ENCODE assay signal across 30 cellular contexts in genomic region chr16:66544358-66544757, GRCh38. TPM values are rescaled to one million over a fixed set of nuclear protein-coding genes. Genes with fewer than 3 reads are reported as not detected.
DNase-seq lines count a peak whose midpoint lies in the region; ATAC-seq lines count a peak whose summit lies in the region.
"Had no signal": no experiment of that assay in that cellular context is flagged by ENCODE, and none has a peak within 500 bp of the region (broad histone marks: within the 10 kb centered on the region; RNA-seq: fewer than 3 reads in every experiment).

No MANE protein-coding gene starts in this region.

- no peak overlapping the region for H3K27ac Mint-ChIP-seq in activated CD4-positive, alpha-beta memory T cell treated with anti-CD3 and anti-CD28 coated beads, Interleukin-2, amount 10 ng/mL, durations not matched to agents 7 days and 5 days
- no peak overlapping the region for H3K27ac Mint-ChIP-seq in activated CD4-positive, alpha-beta memory T cell treated with anti-CD3 and anti-CD28 coated beads for 36 hours
- H3K27ac Mint-ChIP-seq in activated T-helper 17 cell treated with anti-CD3 and anti-CD28 coated beads, Interleukin-2, amount 50 U/mL, for 72 hours = peak overlapping the region; percentile 8
- peak overlapping the region; percentile 63 for H3K27ac Mint-ChIP-seq in stimulated activated naive B cell treated with anti-CD40 and anti-IgM and Interleukin-4, amounts not matched to agents 10 μg/mL and 1 μg/mL and 100 μg/mL, for 72 hours
- H3K27ac Mint-ChIP-seq: activated CD4-positive, alpha-beta T cell treated with anti-CD3 and anti-CD28 coated beads, Interleukin-2, amount 10 ng/mL, durations not matched to agents 7 days and 5 days; activated naive CD8-positive, alpha-beta T cell treated with anti-CD3 and anti-CD28 coated beads, Interleukin-2, amount 10 ng/mL, durations not matched to agents 7 days and 5 days had no signal

- intact Hi-C loops in activated CD4-positive, alpha-beta memory T cell treated with anti-CD3 and anti-CD28 coated beads for 36 hours (cut with micrococcal nuclease) = no loop called here
- intact Hi-C loops in posterior vena cava (cut with DNase I) = no loop called here

- no peaks in the 10 kb centered on the region for H3K27me3 Mint-ChIP-seq in activated CD4-positive, alpha-beta memory T cell treated with anti-CD3 and anti-CD28 coated beads, Interleukin-2, amount 10 ng/mL, durations not matched to agents 7 days and 5 days
- no peaks in the 10 kb centered on the region for H3K27me3 Mint-ChIP-seq in activated CD4-positive, alpha-beta memory T cell treated with anti-CD3 and anti-CD28 coated beads for 36 hours
- no peaks in the 10 kb centered on the region for H3K27me3 Mint-ChIP-seq in activated T-helper 17 cell treated with anti-CD3 and anti-CD28 coated beads, Interleukin-2, amount 50 U/mL, for 72 hours
- no peaks in the 10 kb centered on the region for H3K27me3 Mint-ChIP-seq in stimulated activated naive B cell treated with anti-CD40 and anti-IgM and Interleukin-4, amounts not matched to agents 10 μg/mL and 1 μg/mL and 100 μg/mL, for 72 hours
- H3K27me3 Mint-ChIP-seq: activated CD4-positive, alpha-beta T cell treated with anti-CD3 and anti-CD28 coated beads, Interleukin-2, amount 10 ng/mL, durations not matched to agents 7 days and 5 days; activated naive CD8-positive, alpha-beta T cell treated with anti-CD3 and anti-CD28 coated beads, Interleukin-2, amount 10 ng/mL, durations not matched to agents 7 days and 5 days had no signal

- in situ Hi-C loops in G401 (cut with HindIII; ENCODE audit: low sequenced_read_pairs) = no loop called here

- DNase-seq in activated CD4-positive, alpha-beta memory T cell treated with anti-CD3 and anti-CD28 coated beads, Interleukin-2, amount 10 ng/mL, durations not matched to agents 7 days and 5 days = peak; percentile 1
- no peak for DNase-seq in activated CD4-positive, alpha-beta memory T cell treated with anti-CD3 and anti-CD28 coated beads for 36 hours
- peak; percentile 26 for DNase-seq in G401 (ENCODE audit: low spot score)
- DNase-seq in stimulated activated naive B cell treated with anti-CD40 and anti-IgM and Interleukin-4, amounts not matched to agents 10 μg/mL and 1 μg/mL and 100 μg/mL, for 72 hours = no peak
- no peak for DNase-seq in NOMO-1 treated with dmso at 0.1 percent for 144 hours (lab: John Stamatoyannopoulos, UW; ENCODE audit: unreplicated experiment)
- no peak for DNase-seq in GM19240 (ENCODE audit: insufficient read length, low spot score)
- DNase-seq in posterior vena cava (ENCODE audit: low spot score) = no peak
- DNase-seq: activated CD4-positive, alpha-beta T cell treated with anti-CD3 and anti-CD28 coated beads, Interleukin-2, amount 10 ng/mL, durations not matched to agents 7 days and 5 days; activated naive CD8-positive, alpha-beta T cell treated with anti-CD3 and anti-CD28 coated beads, Interleukin-2, amount 10 ng/mL, durations not matched to agents 7 days and 5 days; BE2C; caudate nucleus; dermis blood vessel endothelial cell; esophagus squamous epithelium; hypothalamus; mesenchymal stem cell; NCI-H1694; psoas muscle; Right ventricle myocardium superior; sigmoid colon; stimulated activated CD4-positive, alpha-beta T cell treated with anti-CD3 and anti-CD28 coated beads, Interleukin-4, amount 100 ng/mL, for 4 hours; stimulated activated naive CD4-positive, alpha-beta T cell had no signal

- no peak overlapping the region for H3K4me3 Mint-ChIP-seq in activated CD4-positive, alpha-beta memory T cell treated with anti-CD3 and anti-CD28 coated beads, Interleukin-2, amount 10 ng/mL, durations not matched to agents 7 days and 5 days
- H3K4me3 Mint-ChIP-seq in activated CD4-positive, alpha-beta memory T cell treated with anti-CD3 and anti-CD28 coated beads for 36 hours = no peak overlapping the region
- H3K4me3 Mint-ChIP-seq in activated T-helper 17 cell treated with anti-CD3 and anti-CD28 coated beads, Interleukin-2, amount 50 U/mL, for 72 hours = no peak overlapping the region
- H3K4me3 Mint-ChIP-seq in stimulated activated naive B cell treated with anti-CD40 and anti-IgM and Interleukin-4, amounts not matched to agents 10 μg/mL and 1 μg/mL and 100 μg/mL, for 72 hours = no peak overlapping the region
- H3K4me3 Mint-ChIP-seq: activated CD4-positive, alpha-beta T cell treated with anti-CD3 and anti-CD28 coated beads, Interleukin-2, amount 10 ng/mL, durations not matched to agents 7 days and 5 days; activated naive CD8-positive, alpha-beta T cell treated with anti-CD3 and anti-CD28 coated beads, Interleukin-2, amount 10 ng/mL, durations not matched to agents 7 days and 5 days had no signal

- POLR2A ChIA-PET in activated CD4-positive, alpha-beta memory T cell treated with anti-CD3 and anti-CD28 coated beads, Interleukin-2, amount 10 ng/mL, durations not matched to agents 7 days and 5 days (lab: Charles Lee) = interaction anchor here (0.7 to 6.3 kb wide), 3 partner anchors 8 to 22 kb away, joined by 3 to 36 read pairs (median 4); partner anchors contain the start of gene CKLF
- POLR2A ChIA-PET in activated CD4-positive, alpha-beta memory T cell treated with anti-CD3 and anti-CD28 coated beads for 36 hours (lab: Charles Lee) = no interaction called here

- peaks cover 32% of the 10 kb centered on the region for H3K4me1 Mint-ChIP-seq in activated CD4-positive, alpha-beta memory T cell treated with anti-CD3 and anti-CD28 coated beads, Interleukin-2, amount 10 ng/mL, durations not matched to agents 7 days and 5 days
- H3K4me1 Mint-ChIP-seq in activated CD4-positive, alpha-beta memory T cell treated with anti-CD3 and anti-CD28 coated beads for 36 hours (ENCODE audit: low read depth) = peaks cover 24% of the 10 kb centered on the region
- peaks cover 27% of the 10 kb centered on the region for H3K4me1 Mint-ChIP-seq in activated T-helper 17 cell treated with anti-CD3 and anti-CD28 coated beads, Interleukin-2, amount 50 U/mL, for 72 hours
- peaks cover 48 to 69% of the 10 kb centered on the region in 2 donors for H3K4me1 Mint-ChIP-seq in stimulated activated naive B cell treated with anti-CD40 and anti-IgM and Interleukin-4, amounts not matched to agents 10 μg/mL and 1 μg/mL and 100 μg/mL, for 72 hours

- CTCF ChIA-PET in activated CD4-positive, alpha-beta memory T cell treated with anti-CD3 and anti-CD28 coated beads, Interleukin-2, amount 10 ng/mL, durations not matched to agents 7 days and 5 days (lab: Charles Lee) = interaction anchor here (0.5 to 1.5 kb wide), 4 partner anchors 11 to 65 kb away, joined by 3 read pairs; no protein-coding TSS in a partner anchor
- CTCF ChIA-PET in activated CD4-positive, alpha-beta memory T cell treated with anti-CD3 and anti-CD28 coated beads for 36 hours (lab: Charles Lee) = no interaction called here

- no peak for ATAC-seq in activated T-helper 17 cell treated with anti-CD3 and anti-CD28 coated beads, Interleukin-2, amount 50 U/mL, for 72 hours (replicated peaks)
- peak in 1 of 2 donors; percentile 33 for ATAC-seq in stimulated activated naive B cell treated with anti-CD40 and anti-IgM and Interleukin-4, amounts not matched to agents 10 μg/mL and 1 μg/mL and 100 μg/mL, for 72 hours (replicated peaks)
- ATAC-seq: A549, HepG2, left lobe of liver, psoas muscle had no signal

- H3K36me3 Mint-ChIP-seq in activated CD4-positive, alpha-beta memory T cell treated with anti-CD3 and anti-CD28 coated beads, Interleukin-2, amount 10 ng/mL, durations not matched to agents 7 days and 5 days (ENCODE audit: low read depth) = peaks cover 3% of the 10 kb centered on the region
- H3K36me3 Mint-ChIP-seq in activated CD4-positive, alpha-beta memory T cell treated with anti-CD3 and anti-CD28 coated beads for 36 hours = no peaks in the 10 kb centered on the region
- H3K36me3 Mint-ChIP-seq in activated T-helper 17 cell treated with anti-CD3 and anti-CD28 coated beads, Interleukin-2, amount 50 U/mL, for 72 hours (ENCODE audit: low read depth) = no peaks in the 10 kb centered on the region
- H3K36me3 Mint-ChIP-seq in stimulated activated naive B cell treated with anti-CD40 and anti-IgM and Interleukin-4, amounts not matched to agents 10 μg/mL and 1 μg/mL and 100 μg/mL, for 72 hours = no peaks in the 10 kb centered on the region
- H3K36me3 Mint-ChIP-seq: activated naive CD8-positive, alpha-beta T cell treated with anti-CD3 and anti-CD28 coated beads, Interleukin-2, amount 10 ng/mL, durations not matched to agents 7 days and 5 days had no signal

- H3K9me3 Mint-ChIP-seq in activated CD4-positive, alpha-beta memory T cell treated with anti-CD3 and anti-CD28 coated beads, Interleukin-2, amount 10 ng/mL, durations not matched to agents 7 days and 5 days = no peaks in the 10 kb centered on the region
- H3K9me3 Mint-ChIP-seq in activated CD4-positive, alpha-beta memory T cell treated with anti-CD3 and anti-CD28 coated beads for 36 hours = no peaks in the 10 kb centered on the region
- no peaks in the 10 kb centered on the region for H3K9me3 Mint-ChIP-seq in activated T-helper 17 cell treated with anti-CD3 and anti-CD28 coated beads, Interleukin-2, amount 50 U/mL, for 72 hours
- no peaks in the 10 kb centered on the region for H3K9me3 Mint-ChIP-seq in stimulated activated naive B cell treated with anti-CD40 and anti-IgM and Interleukin-4, amounts not matched to agents 10 μg/mL and 1 μg/mL and 100 μg/mL, for 72 hours
- H3K9me3 Mint-ChIP-seq: activated CD4-positive, alpha-beta T cell treated with anti-CD3 and anti-CD28 coated beads, Interleukin-2, amount 10 ng/mL, durations not matched to agents 7 days and 5 days; activated naive CD8-positive, alpha-beta T cell treated with anti-CD3 and anti-CD28 coated beads, Interleukin-2, amount 10 ng/mL, durations not matched to agents 7 days and 5 days had no signal

RNA-seq across cellular contexts. Expression of gene TK2, which starts 5.6 kb away (rescaled TPM):
- total RNA-seq in activated CD4-positive, alpha-beta memory T cell treated with anti-CD3 and anti-CD28 coated beads, Interleukin-2, amount 10 ng/mL, durations not matched to agents 7 days and 5 days = 10 to 100 TPM; 13.4 to 13.9 TPM
- 1 to 10 TPM; 5.4 to 5.8 TPM for total RNA-seq in activated CD4-positive, alpha-beta memory T cell treated with anti-CD3 and anti-CD28 coated beads for 36 hours
- total RNA-seq in G401 (2014; rRNA removed; shearing (Covaris generic)) = 10.3 and 15.8 TPM in 2 replicates
- total RNA-seq in activated T-helper 17 cell treated with anti-CD3 and anti-CD28 coated beads, Interleukin-2, amount 50 U/mL, for 72 hours = 1 to 10 TPM; 5.7 to 6.6 TPM
- total RNA-seq in posterior vena cava = 10 to 100 TPM; 23.6 to 37.2 TPM

RNA-seq across cellular contexts. Expression of gene CKLF, which starts 8.0 kb away (rescaled TPM):
- 100 to 1,000 TPM; 183 to 188 TPM for total RNA-seq in activated CD4-positive, alpha-beta memory T cell treated with anti-CD3 and anti-CD28 coated beads, Interleukin-2, amount 10 ng/mL, durations not matched to agents 7 days and 5 days
- 100 to 1,000 TPM; 167 to 173 TPM for total RNA-seq in activated CD4-positive, alpha-beta memory T cell treated with anti-CD3 and anti-CD28 coated beads for 36 hours
- total RNA-seq in G401 (2014; rRNA removed; shearing (Covaris generic)) = 122 and 134 TPM in 2 replicates
- total RNA-seq in activated T-helper 17 cell treated with anti-CD3 and anti-CD28 coated beads, Interleukin-2, amount 50 U/mL, for 72 hours = 100 to 1,000 TPM; 117 to 155 TPM
- 10 to 100 TPM; 22.0 to 25.4 TPM for total RNA-seq in posterior vena cava

RNA-seq across cellular contexts. Expression of gene CMTM1, which starts 21.9 kb away (rescaled TPM):
- total RNA-seq in activated CD4-positive, alpha-beta memory T cell treated with anti-CD3 and anti-CD28 coated beads, Interleukin-2, amount 10 ng/mL, durations not matched to agents 7 days and 5 days = 10 to 100 TPM; 16.6 to 17.8 TPM
- total RNA-seq in activated CD4-positive, alpha-beta memory T cell treated with anti-CD3 and anti-CD28 coated beads for 36 hours = 10 to 100 TPM; 10.1 to 11.5 TPM
- 3.1 TPM in 1 of 2 replicates, not detected in the other for total RNA-seq in G401 (2014; rRNA removed; shearing (Covaris generic))
- 10 to 100 TPM; 15.8 to 15.9 TPM for total RNA-seq in activated T-helper 17 cell treated with anti-CD3 and anti-CD28 coated beads, Interleukin-2, amount 50 U/mL, for 72 hours
- 1 to 10 TPM; 2.1 to 3.1 TPM for total RNA-seq in posterior vena cava
- total RNA-seq: vagina had no signal

RNA-seq across cellular contexts. Expression of gene CMTM2, which starts 34.9 kb away (rescaled TPM):
- total RNA-seq in activated CD4-positive, alpha-beta memory T cell treated with anti-CD3 and anti-CD28 coated beads, Interleukin-2, amount 10 ng/mL, durations not matched to agents 7 days and 5 days = under 1 TPM; 0.43 to 0.83 TPM
- under 1 TPM; 0.36 to 0.45 TPM for total RNA-seq in activated CD4-positive, alpha-beta memory T cell treated with anti-CD3 and anti-CD28 coated beads for 36 hours
- not detected in 2 replicates for total RNA-seq in G401 (2014; rRNA removed; shearing (Covaris generic))
- 1 to 10 TPM in 1 of 2 donors, under 1 TPM in 1; 0.78 to 1.3 TPM for total RNA-seq in activated T-helper 17 cell treated with anti-CD3 and anti-CD28 coated beads, Interleukin-2, amount 50 U/mL, for 72 hours
- total RNA-seq in posterior vena cava = under 1 TPM in 1 of 2 donors, not detected in 1; 0.38 TPM
- total RNA-seq: astrocyte, esophagus squamous epithelium, frontal cortex, H4, HepG2, left lobe of liver, NCI-H460, psoas muscle, vagina had no signal

Comparison
In these comparisons a context has a peak if more than half of its experiments do, and no peak if none do; other contexts are left out.
1. DNase-seq: peak in activated CD4-positive, alpha-beta memory T cell treated with anti-CD3 and anti-CD28 coated beads, Interleukin-2, amount 10 ng/mL, durations not matched to agents 7 days and 5 days (single experiment) and G401 (single experiment); none in activated CD4-positive, alpha-beta memory T cell treated with anti-CD3 and anti-CD28 coated beads for 36 hours (single experiment), stimulated activated naive B cell treated with anti-CD40 and anti-IgM and Interleukin-4, amounts not matched to agents 10 μg/mL and 1 μg/mL and 100 μg/mL, for 72 hours (single experiment), NOMO-1 treated with dmso at 0.1 percent for 144 hours (single experiment), GM19240 (single experiment) and posterior vena cava (single experiment).
2. H3K27ac Mint-ChIP-seq: peak in activated T-helper 17 cell treated with anti-CD3 and anti-CD28 coated beads, Interleukin-2, amount 50 U/mL, for 72 hours (single experiment) and stimulated activated naive B cell treated with anti-CD40 and anti-IgM and Interleukin-4, amounts not matched to agents 10 μg/mL and 1 μg/mL and 100 μg/mL, for 72 hours (single experiment); none in activated CD4-positive, alpha-beta memory T cell treated with anti-CD3 and anti-CD28 coated beads, Interleukin-2, amount 10 ng/mL, durations not matched to agents 7 days and 5 days (single experiment) and activated CD4-positive, alpha-beta memory T cell treated with anti-CD3 and anti-CD28 coated beads for 36 hours (single experiment).